18 cellular contexts compared by ENCODE assay signal in genomic region chr3:8307545-8308110, GRCh38.
"Had no signal": no experiment of that assay in that cellular context is flagged by ENCODE, and none has a peak within 500 bp of the region (broad histone marks: within the 10 kb centered on the region; RNA-seq: fewer than 3 reads in every experiment).

No MANE protein-coding gene starts in this region.

- H3K36me3 ChIP-seq: gastrocnemius medialis, left lung, neural progenitor cell, ovary, thyroid gland, vagina had no signal

- H3K9me3 Mint-ChIP-seq: activated naive CD4-positive, alpha-beta T cell treated with anti-CD3 and anti-CD28 coated beads, Interleukin-2, amount 50 U/mL, for 24 hours; central memory CD8-positive, alpha-beta T cell; stimulated activated effector memory CD8-positive, alpha-beta T cell treated with anti-CD3 and anti-CD28 coated beads, Interleukin-12 subunit alpha, Interleukin-12 subunit beta, amount 100 ng/mL, for 72 hours had no signal

- H3K27ac Mint-ChIP-seq: activated B cell treated with CpG ODN at 0.5 μM for 24 hours; activated naive CD4-positive, alpha-beta T cell treated with anti-CD3 and anti-CD28 coated beads, Interleukin-2, amount 50 U/mL, for 24 hours; activated T-helper 17 cell treated with anti-CD3 and anti-CD28 coated beads, Interleukin-2, amount 50 U/mL, for 72 hours; brain; memory B cell; neural progenitor cell; stimulated activated effector memory CD8-positive, alpha-beta T cell treated with anti-CD3 and anti-CD28 coated beads, Interleukin-12 subunit alpha, Interleukin-12 subunit beta, amount 100 ng/mL, for 72 hours had no signal

- H3K4me3 Mint-ChIP-seq: activated B cell treated with CpG ODN at 0.5 μM for 24 hours; activated naive CD4-positive, alpha-beta T cell treated with anti-CD3 and anti-CD28 coated beads, Interleukin-2, amount 50 U/mL, for 24 hours; activated T-helper 17 cell treated with anti-CD3 and anti-CD28 coated beads, Interleukin-2, amount 50 U/mL, for 72 hours; brain; central memory CD8-positive, alpha-beta T cell; memory B cell; neural progenitor cell; stimulated activated effector memory CD8-positive, alpha-beta T cell treated with anti-CD3 and anti-CD28 coated beads, Interleukin-12 subunit alpha, Interleukin-12 subunit beta, amount 100 ng/mL, for 72 hours had no signal

- H3K9me3 ChIP-seq: ovary, thyroid gland, vagina had no signal

- H3K27ac ChIP-seq: gastrocnemius medialis, left lung, neural progenitor cell, ovary, skin epidermis, thyroid gland, vagina had no signal

- H3K27me3 ChIP-seq: gastrocnemius medialis, left lung, neural progenitor cell, ovary, thyroid gland, vagina had no signal

- H3K36me3 Mint-ChIP-seq: activated naive CD4-positive, alpha-beta T cell treated with anti-CD3 and anti-CD28 coated beads, Interleukin-2, amount 50 U/mL, for 24 hours; brain; neural progenitor cell; stimulated activated effector memory CD8-positive, alpha-beta T cell treated with anti-CD3 and anti-CD28 coated beads, Interleukin-12 subunit alpha, Interleukin-12 subunit beta, amount 100 ng/mL, for 72 hours had no signal

- ATAC-seq: activated T-helper 17 cell treated with anti-CD3 and anti-CD28 coated beads, Interleukin-2, amount 50 U/mL, for 72 hours; gastrocnemius medialis; left lung; stimulated activated effector memory CD8-positive, alpha-beta T cell treated with anti-CD3 and anti-CD28 coated beads, Interleukin-12 subunit alpha, Interleukin-12 subunit beta, amount 100 ng/mL, for 72 hours had no signal

- H3K27me3 Mint-ChIP-seq: activated B cell treated with CpG ODN at 0.5 μM for 24 hours; activated naive CD4-positive, alpha-beta T cell treated with anti-CD3 and anti-CD28 coated beads, Interleukin-2, amount 50 U/mL, for 24 hours; brain had no signal

- H3K4me3 ChIP-seq: gastrocnemius medialis, left lung, neural progenitor cell, ovary, skin epidermis, thyroid gland, vagina had no signal

- H3K4me1 ChIP-seq: gastrocnemius medialis, left lung, neural progenitor cell, thyroid gland, vagina had no signal

- H3K4me1 Mint-ChIP-seq: activated B cell treated with CpG ODN at 0.5 μM for 24 hours; activated T-helper 17 cell treated with anti-CD3 and anti-CD28 coated beads, Interleukin-2, amount 50 U/mL, for 72 hours; central memory CD8-positive, alpha-beta T cell; memory B cell; neural progenitor cell; stimulated activated effector memory CD8-positive, alpha-beta T cell treated with anti-CD3 and anti-CD28 coated beads, Interleukin-12 subunit alpha, Interleukin-12 subunit beta, amount 100 ng/mL, for 72 hours had no signal

- DNase-seq: activated B cell treated with CpG ODN at 0.5 μM for 24 hours; activated CD4-positive, alpha-beta T cell treated with anti-CD3 and anti-CD28 coated beads, Interleukin-2, amount 50 U/mL, for 1 hour; activated T-cell treated with anti-CD3 and anti-CD28 coated beads for 4 hours; amniotic stem cell; effector memory CD4-positive, alpha-beta T cell; gastrocnemius medialis; left lung; ovary; thyroid gland had no signal
